Comparison of ENCODE assay signal across 26 cellular contexts in the genomic region with DNA sequence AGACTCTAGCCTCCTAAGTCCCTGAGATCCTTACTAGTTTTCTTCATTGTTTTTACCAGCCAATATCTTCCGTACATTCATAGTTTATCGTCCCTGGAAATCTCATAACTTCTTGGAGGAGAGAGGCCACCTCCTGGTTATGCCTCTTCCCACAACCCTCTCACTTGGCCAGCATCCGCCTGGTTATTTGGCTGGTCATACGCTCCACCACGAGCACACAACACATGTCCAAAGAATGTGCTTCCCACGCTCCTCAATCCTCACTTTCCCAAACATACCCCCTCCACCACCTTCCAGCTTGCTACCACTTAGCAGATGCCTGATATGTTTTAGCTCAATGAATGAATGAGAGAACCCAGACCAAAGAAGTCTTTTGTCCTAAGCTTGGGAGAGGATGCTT.
A peak's percentile ranks its signal among the peaks of the same experiment; 100 is the strongest.
DNase-seq lines count a peak whose midpoint lies in the region; ATAC-seq, FAIRE-seq and TF ChIP-seq lines count a peak whose summit lies in the region.
"Had no signal": no experiment of that assay in that cellular context is flagged by ENCODE, and none has a peak within 500 bp of the region (broad histone marks: within the 10 kb centered on the region; RNA-seq: fewer than 3 reads in every experiment).

No MANE protein-coding gene starts in this region.

- DNase-seq in GM03348 (ENCODE audit: low spot score) (peak; percentile 87), PC-3 (peak; percentile 3), fibroblast of pulmonary artery (ENCODE audit: low read depth) (peak; percentile 3), urothelium cell line (ENCODE audit: low spot score) (peak; percentile 78), HuH-7.5 (ENCODE audit: low spot score) (no peak)
- no peak for DNase-seq in activated CD4-positive, alpha-beta T cell treated with anti-CD3 and anti-CD28 coated beads, Interleukin-2, amount 50 U/mL, for 1 hour
- DNase-seq: activated CD8-positive, alpha-beta T cell treated with anti-CD3 and anti-CD28 coated beads, Interleukin-2, amount 10 ng/mL, durations not matched to agents 7 days and 5 days; activated gamma-delta T cell treated with Interleukin-2 at 50 U/mL for 16 hours; activated T-cell treated with anti-CD3 and anti-CD28 coated beads, Interleukin-2, amount 50 U/mL, for 1 hour; Caco-2; dermis blood vessel endothelial cell; foreskin keratinocyte; KG1; NCI-H1930; NCI-H2227 treated with DMSO at 0.1 percent for 48 hours; NCI-H748 treated with DMSO at 0.1 percent for 48 hours; Right ventricle myocardium superior; small intestine; stimulated activated CD4-positive, alpha-beta T cell treated with anti-CD3 and anti-CD28 coated beads, Interleukin-2, amount 100 ng/mL, for 24 hours; stimulated activated naive B cell treated with anti-CD40 and anti-IgM and Interleukin-4, amounts not matched to agents 10 μg/mL and 1 μg/mL and 100 μg/mL, for 72 hours; testis had no signal

- H3K9me2 ChIP-seq in PC-3 (replicated peaks; ENCODE audit: low read length), result no peaks in the 10 kb centered on the region

- intact Hi-C loops in PC-3 (cut with micrococcal nuclease), result no loop called here

- H3K79me2 ChIP-seq in PC-3 (ENCODE audit: low read length), result no peaks in the 10 kb centered on the region
- H3K79me2 ChIP-seq: hepatocyte had no signal

- no peaks in the 10 kb centered on the region for H3K9me3 ChIP-seq in PC-3 (ENCODE audit: low read length)
- H3K9me3 ChIP-seq: Caco-2, testis had no signal

- no peak overlapping the region for H3K4me2 ChIP-seq in PC-3 (ENCODE audit: low read length)
- H3K4me2 ChIP-seq: hepatocyte had no signal

- POLR2A ChIA-PET in PC-3 (lab: Charles Lee; ENCODE audit: unreplicated experiment), result no interaction called here

- no peak overlapping the region for H3K9ac ChIP-seq in PC-3 (ENCODE audit: low read length)

- no peaks in the 10 kb centered on the region for H3F3A ChIP-seq in PC-3 (ENCODE audit: low read length, unreplicated experiment)

- H3K4me1 ChIP-seq in PC-3 (ENCODE audit: insufficient read depth, low read length), result no peaks in the 10 kb centered on the region
- H3K4me1 ChIP-seq: Caco-2, foreskin keratinocyte had no signal

- no peaks in the 10 kb centered on the region for H3K36me3 ChIP-seq in PC-3 (ENCODE audit: low read depth, low read length)
- H3K36me3 ChIP-seq: cardiac muscle cell had no signal

- H4K20me1 ChIP-seq in PC-3 (ENCODE audit: low read length), result no peaks in the 10 kb centered on the region

- ATAC-seq in PC-3 (no peak), GM18520 (IDR thresholded peaks at IDR 0.05; ENCODE audit: unreplicated experiment) (no peak)
- ATAC-seq: activated CD4-positive, CD25-positive, alpha-beta regulatory T cell treated with anti-CD3 and anti-CD28 coated beads, Interleukin-2, amount 50 U/mL, for 24 hours; activated CD8-positive, alpha-beta T cell treated with anti-CD3 and anti-CD28 coated beads, Interleukin-2, amount 10 ng/mL, durations not matched to agents 7 days and 5 days; foreskin keratinocyte; stimulated activated naive B cell treated with anti-CD40 and anti-IgM and Interleukin-4, amounts not matched to agents 10 μg/mL and 1 μg/mL and 100 μg/mL, for 72 hours had no signal

- peak; percentile 30 for FAIRE-seq in urothelium cell line (lab: Jason Lieb, UNC)
- FAIRE-seq: endothelial cell of umbilical vein, small intestine had no signal

- H2AFZ ChIP-seq in PC-3 (ENCODE audit: low read length), result no peak overlapping the region
- H2AFZ ChIP-seq: hepatocyte had no signal

- peaks cover 26% of the 10 kb centered on the region for H3K27me3 ChIP-seq in PC-3 (ENCODE audit: low read length)
- H3K27me3 ChIP-seq: cardiac muscle cell, testis had no signal

- CTCF ChIA-PET in PC-3 (lab: Charles Lee), result no interaction called here

- no peak overlapping the region for H3K4me3 ChIP-seq in PC-3 (ENCODE audit: low read length)
- no peak overlapping the region for H3K4me3 ChIP-seq in fibroblast of pulmonary artery (replicated peaks; ENCODE audit: low read depth, low read length)
- H3K4me3 ChIP-seq: cardiac muscle cell, hepatocyte, testis had no signal

- TF ChIP-seq CTCF in PC-3 (conservative IDR thresholded peaks at IDR 0.05; ENCODE audit: low read depth, low read length) (no peak), fibroblast of pulmonary artery (IDR thresholded peaks at IDR 0.05; ENCODE audit: low read length, missing control alignments) (no peak)

- no TSS peak for BruUV-seq in PC-3 (replicated peaks; lab: Mats Ljungman, UMichigan)

- H3K27ac ChIP-seq in PC-3 (ENCODE audit: low read length), result no peak overlapping the region
- H3K27ac ChIP-seq: cardiac muscle cell, foreskin keratinocyte, hepatocyte, testis had no signal

Comparison
In these comparisons a context has a peak if more than half of its experiments do, and no peak if none do; other contexts are left out.
1. DNase-seq: peak in GM03348 (single experiment), PC-3 (single experiment), fibroblast of pulmonary artery (single experiment) and urothelium cell line (single experiment); none in HuH-7.5 (single experiment) and activated CD4-positive, alpha-beta T cell treated with anti-CD3 and anti-CD28 coated beads, Interleukin-2, amount 50 U/mL, for 1 hour (single experiment).